In the genomic region with DNA sequence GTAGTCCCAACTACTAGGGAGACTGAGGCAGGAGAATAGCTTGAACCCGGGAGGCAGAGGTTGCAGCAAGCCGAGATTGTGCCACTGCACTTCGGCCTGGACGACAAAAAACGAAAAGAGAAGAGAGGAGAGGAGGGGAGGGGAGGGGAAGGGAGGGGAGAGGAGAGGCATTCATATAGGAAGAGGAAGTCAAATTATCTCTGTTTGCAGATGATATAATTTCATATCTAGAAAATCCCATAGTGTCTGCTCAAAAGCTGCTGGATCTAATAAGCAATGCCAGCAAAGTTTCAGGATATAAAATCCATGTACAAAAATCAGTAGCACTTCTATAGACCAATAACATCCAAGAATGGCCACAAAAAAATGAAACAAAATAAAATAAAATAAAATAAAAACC, we compare ENCODE assay signal across 25 cellular contexts.
"Had no signal": no experiment of that assay in that cellular context is flagged by ENCODE, and none has a peak within 500 bp of the region (broad histone marks: within the 10 kb centered on the region; RNA-seq: fewer than 3 reads in every experiment).

No MANE protein-coding gene starts in this region.

- DNase-seq: activated CD8-positive, alpha-beta memory T cell treated with anti-CD3 and anti-CD28 coated beads for 24 hours; activated CD8-positive, alpha-beta memory T cell treated with anti-CD3 and anti-CD28 coated beads, Interleukin-2, amount 50 U/mL, for 4 hours; activated T-cell treated with anti-CD3 and anti-CD28 coated beads, Interleukin-2, amount 50 U/mL, for 24 hours; adrenal gland; dorsolateral prefrontal cortex; effector memory CD8-positive, alpha-beta T cell; foreskin melanocyte; kidney glomerular epithelial cell; left lung; natural killer cell; retina; stimulated activated CD4-positive, alpha-beta T cell treated with anti-CD3 and anti-CD28 coated beads, Interleukin-2, amount 100 ng/mL, for 48 hours; stimulated activated naive CD4-positive, alpha-beta T cell treated with Interleukin-2 at 50 U/mL for 16 hours had no signal

- H3K4me1 ChIP-seq: adrenal gland, left lung, vagina had no signal

- H3K27me3 Mint-ChIP-seq: activated T-cell treated with anti-CD3 and anti-CD28 coated beads, Interleukin-2, amount 50 U/mL, for 24 hours; activated T-helper 17 cell treated with anti-CD3 and anti-CD28 coated beads, Interleukin-2, amount 50 U/mL, for 72 hours; central memory CD8-positive, alpha-beta T cell; effector memory CD8-positive, alpha-beta T cell; type B pancreatic cell had no signal

- H3K4me3 ChIP-seq: adrenal gland, dorsolateral prefrontal cortex, hepatocyte, left lung, thoracic aorta, vagina had no signal

- H3K9me3 Mint-ChIP-seq: central memory CD8-positive, alpha-beta T cell; natural killer cell; type B pancreatic cell had no signal

- H2AFZ ChIP-seq: hepatocyte had no signal

- H3K79me2 ChIP-seq: hepatocyte had no signal

- FAIRE-seq: astrocyte, colon, endothelial cell of umbilical vein had no signal

- H3K4me2 ChIP-seq: hepatocyte had no signal

- H3K27ac ChIP-seq: adrenal gland, dorsolateral prefrontal cortex, hepatocyte, left lung, thoracic aorta, vagina had no signal

- H3K36me3 ChIP-seq: adrenal gland, thoracic aorta, vagina had no signal

- H3K4me3 Mint-ChIP-seq: activated T-cell treated with anti-CD3 and anti-CD28 coated beads, Interleukin-2, amount 50 U/mL, for 24 hours; activated T-helper 17 cell treated with anti-CD3 and anti-CD28 coated beads, Interleukin-2, amount 50 U/mL, for 72 hours; central memory CD8-positive, alpha-beta T cell; effector memory CD8-positive, alpha-beta T cell; mesothelial cell of epicardium; natural killer cell; type B pancreatic cell had no signal

- H3K27ac Mint-ChIP-seq: activated naive CD4-positive, alpha-beta T cell treated with anti-CD3 and anti-CD28 coated beads, Interleukin-2, amount 50 U/mL, for 72 hours; activated T-cell treated with anti-CD3 and anti-CD28 coated beads, Interleukin-2, amount 50 U/mL, for 24 hours; mesothelial cell of epicardium; natural killer cell; type B pancreatic cell had no signal

- H3K27me3 ChIP-seq: adrenal gland, dorsolateral prefrontal cortex, hepatocyte, left lung, vagina had no signal

- H3K9me3 ChIP-seq: adrenal gland, left lung, thoracic aorta, vagina had no signal

- H3K36me3 Mint-ChIP-seq: natural killer cell had no signal

- ATAC-seq: activated naive CD4-positive, alpha-beta T cell treated with anti-CD3 and anti-CD28 coated beads, Interleukin-2, amount 50 U/mL, for 72 hours; activated T-helper 17 cell treated with anti-CD3 and anti-CD28 coated beads, Interleukin-2, amount 50 U/mL, for 72 hours; effector memory CD8-positive, alpha-beta T cell; esophagus mucosa; left lung; natural killer cell had no signal
